17 cellular contexts compared by ENCODE assay signal in genomic region chr1:41627491-41628280, GRCh38.
A peak's percentile ranks its signal among the peaks of the same experiment; 100 is the strongest.
DNase-seq lines count a peak whose midpoint lies in the region; ATAC-seq and TF ChIP-seq lines count a peak whose summit lies in the region.
"Had no signal": no experiment of that assay in that cellular context is flagged by ENCODE, and none has a peak within 500 bp of the region (broad histone marks: within the 10 kb centered on the region; RNA-seq: fewer than 3 reads in every experiment).

No MANE protein-coding gene starts in this region.

- H3K9me3 Mint-ChIP-seq in activated CD4-positive, alpha-beta T cell treated with anti-CD3 and anti-CD28 coated beads for 36 hours (ENCODE audit: low read depth) = no peaks in the 10 kb centered on the region
- no peaks in the 10 kb centered on the region for H3K9me3 Mint-ChIP-seq in activated CD4-positive, alpha-beta memory T cell treated with anti-CD3 and anti-CD28 coated beads for 36 hours
- peaks cover 3% of the 10 kb centered on the region for H3K9me3 Mint-ChIP-seq in chondrocyte (ENCODE audit: low read depth)

- peaks cover 84% of the 10 kb centered on the region for H3K4me1 Mint-ChIP-seq in activated CD4-positive, alpha-beta T cell treated with anti-CD3 and anti-CD28 coated beads for 36 hours
- H3K4me1 Mint-ChIP-seq in activated CD4-positive, alpha-beta memory T cell treated with anti-CD3 and anti-CD28 coated beads for 36 hours (ENCODE audit: low read depth) = peaks cover 75% of the 10 kb centered on the region
- H3K4me1 Mint-ChIP-seq in chondrocyte (ENCODE audit: low read depth) = peaks cover 65% of the 10 kb centered on the region

- H3K27me3 ChIP-seq in osteoblast (ENCODE audit: insufficient read depth, low read length) = no peaks in the 10 kb centered on the region
- H3K27me3 ChIP-seq: heart left ventricle had no signal

- ATAC-seq in activated CD4-positive, alpha-beta T cell treated with anti-CD3 and anti-CD28 coated beads for 36 hours = no peak
- ATAC-seq: heart left ventricle; naive thymus-derived CD4-positive, alpha-beta T cell had no signal

- no peaks in the 10 kb centered on the region for H4K20me1 ChIP-seq in osteoblast (ENCODE audit: insufficient read depth, low read length)

- peak overlapping the region; percentile 82 for H3K27ac Mint-ChIP-seq in activated CD4-positive, alpha-beta T cell treated with anti-CD3 and anti-CD28 coated beads for 36 hours
- H3K27ac Mint-ChIP-seq in activated CD4-positive, alpha-beta memory T cell treated with anti-CD3 and anti-CD28 coated beads for 36 hours = peak overlapping the region; percentile 71
- H3K27ac Mint-ChIP-seq in chondrocyte (ENCODE audit: unreplicated experiment) = peak overlapping the region; percentile 57

- no peak overlapping the region for H2AFZ ChIP-seq in osteoblast (ENCODE audit: low read length)

- no peaks in the 10 kb centered on the region for H3K36me3 ChIP-seq in osteoblast (ENCODE audit: insufficient read depth, low read length)
- H3K36me3 ChIP-seq: heart left ventricle had no signal

- H3K4me3 Mint-ChIP-seq in activated CD4-positive, alpha-beta T cell treated with anti-CD3 and anti-CD28 coated beads for 36 hours = no peak overlapping the region
- H3K4me3 Mint-ChIP-seq in activated CD4-positive, alpha-beta memory T cell treated with anti-CD3 and anti-CD28 coated beads for 36 hours = no peak overlapping the region
- no peak overlapping the region for H3K4me3 Mint-ChIP-seq in chondrocyte (ENCODE audit: unreplicated experiment)
- H3K4me3 Mint-ChIP-seq: naive thymus-derived CD4-positive, alpha-beta T cell had no signal

- no peak overlapping the region for H3K4me3 ChIP-seq in osteoblast (ENCODE audit: insufficient read depth, low read length)
- H3K4me3 ChIP-seq: heart left ventricle, lung had no signal

- H3K27me3 Mint-ChIP-seq in activated CD4-positive, alpha-beta T cell treated with anti-CD3 and anti-CD28 coated beads for 36 hours = no peaks in the 10 kb centered on the region
- no peaks in the 10 kb centered on the region for H3K27me3 Mint-ChIP-seq in activated CD4-positive, alpha-beta memory T cell treated with anti-CD3 and anti-CD28 coated beads for 36 hours
- no peaks in the 10 kb centered on the region for H3K27me3 Mint-ChIP-seq in chondrocyte (ENCODE audit: low read depth)
- H3K27me3 Mint-ChIP-seq: naive thymus-derived CD4-positive, alpha-beta T cell had no signal

- DNase-seq in activated CD4-positive, alpha-beta T cell treated with anti-CD3 and anti-CD28 coated beads for 36 hours = no peak
- no peak for DNase-seq in activated CD4-positive, alpha-beta T cell treated with anti-CD3 and anti-CD28 coated beads for 1 hour
- DNase-seq in activated CD4-positive, alpha-beta memory T cell treated with anti-CD3 and anti-CD28 coated beads for 36 hours = no peak
- DNase-seq in chondrocyte (ENCODE audit: low spot score) (peak; percentile 41), osteoblast (ENCODE audit: insufficient read length, low spot score, missing footprints) (no peak), NCI-H2081 (lab: John Stamatoyannopoulos, UW) (no peak), DMS79 treated with DMSO at 0.1 percent for 48 hours (lab: John Stamatoyannopoulos, UW) (no peak), Kasumi-1 (lab: John Stamatoyannopoulos, UW) (no peak)
- DNase-seq: 8988T, Caco-2, heart left ventricle, NCI-H2107, NCI-H526, SIG-M5 had no signal

- TF ChIP-seq CTCF in chondrocyte (IDR thresholded peaks at IDR 0.05) (no peak), osteoblast (IDR thresholded peaks at IDR 0.05; ENCODE audit: extremely low read depth, low read depth, low read length) (no peak)

- peaks cover 69% of the 10 kb centered on the region for H3K4me1 ChIP-seq in osteoblast (ENCODE audit: insufficient read depth, low read length)

- no peak overlapping the region for H3K4me2 ChIP-seq in osteoblast (ENCODE audit: insufficient read depth, low read length)

- intact Hi-C loops in activated CD4-positive, alpha-beta T cell treated with anti-CD3 and anti-CD28 coated beads for 36 hours (cut with DNase I, micrococcal nuclease) = loop anchor here (1.0 to 5.0 kb wide), 3 partner anchors 12 to 235 kb away; no protein-coding TSS in a partner anchor
- intact Hi-C loops in activated CD4-positive, alpha-beta memory T cell treated with anti-CD3 and anti-CD28 coated beads for 36 hours (cut with micrococcal nuclease) = loop anchor here (1.0 kb wide), 1 partner anchor 12 kb away; no protein-coding TSS in a partner anchor

- POLR2A ChIA-PET in activated CD4-positive, alpha-beta T cell treated with anti-CD3 and anti-CD28 coated beads for 36 hours (lab: Charles Lee) = no interaction called here
- POLR2A ChIA-PET in activated CD4-positive, alpha-beta memory T cell treated with anti-CD3 and anti-CD28 coated beads for 36 hours (lab: Charles Lee) = interaction anchor here (1.5 kb wide), 1 partner anchor 12 kb away, joined by 4 read pairs; no protein-coding TSS in a partner anchor

- CTCF ChIA-PET in activated CD4-positive, alpha-beta T cell treated with anti-CD3 and anti-CD28 coated beads for 36 hours (lab: Charles Lee) = interaction anchor here (0.5 kb wide), 1 partner anchor 46 kb away, joined by 3 read pairs; no protein-coding TSS in a partner anchor
- CTCF ChIA-PET in activated CD4-positive, alpha-beta memory T cell treated with anti-CD3 and anti-CD28 coated beads for 36 hours (lab: Charles Lee) = no interaction called here

- H3K27ac ChIP-seq in osteoblast (ENCODE audit: low read depth, low read length) = peak overlapping the region; percentile 67
- H3K27ac ChIP-seq: heart left ventricle, VCaP had no signal

- peaks cover 70% of the 10 kb centered on the region for H3K36me3 Mint-ChIP-seq in activated CD4-positive, alpha-beta T cell treated with anti-CD3 and anti-CD28 coated beads for 36 hours (ENCODE audit: low read depth)
- H3K36me3 Mint-ChIP-seq in activated CD4-positive, alpha-beta memory T cell treated with anti-CD3 and anti-CD28 coated beads for 36 hours = peaks cover 51% of the 10 kb centered on the region
- no peaks in the 10 kb centered on the region for H3K36me3 Mint-ChIP-seq in chondrocyte (ENCODE audit: low read depth)

- H3K9me3 ChIP-seq in osteoblast (ENCODE audit: low read depth, low read length) = no peaks in the 10 kb centered on the region
- H3K9me3 ChIP-seq: Caco-2, heart left ventricle had no signal

- H3K79me2 ChIP-seq in osteoblast (ENCODE audit: insufficient read depth, low read length) = peaks cover 44% of the 10 kb centered on the region
